In the genomic region with DNA sequence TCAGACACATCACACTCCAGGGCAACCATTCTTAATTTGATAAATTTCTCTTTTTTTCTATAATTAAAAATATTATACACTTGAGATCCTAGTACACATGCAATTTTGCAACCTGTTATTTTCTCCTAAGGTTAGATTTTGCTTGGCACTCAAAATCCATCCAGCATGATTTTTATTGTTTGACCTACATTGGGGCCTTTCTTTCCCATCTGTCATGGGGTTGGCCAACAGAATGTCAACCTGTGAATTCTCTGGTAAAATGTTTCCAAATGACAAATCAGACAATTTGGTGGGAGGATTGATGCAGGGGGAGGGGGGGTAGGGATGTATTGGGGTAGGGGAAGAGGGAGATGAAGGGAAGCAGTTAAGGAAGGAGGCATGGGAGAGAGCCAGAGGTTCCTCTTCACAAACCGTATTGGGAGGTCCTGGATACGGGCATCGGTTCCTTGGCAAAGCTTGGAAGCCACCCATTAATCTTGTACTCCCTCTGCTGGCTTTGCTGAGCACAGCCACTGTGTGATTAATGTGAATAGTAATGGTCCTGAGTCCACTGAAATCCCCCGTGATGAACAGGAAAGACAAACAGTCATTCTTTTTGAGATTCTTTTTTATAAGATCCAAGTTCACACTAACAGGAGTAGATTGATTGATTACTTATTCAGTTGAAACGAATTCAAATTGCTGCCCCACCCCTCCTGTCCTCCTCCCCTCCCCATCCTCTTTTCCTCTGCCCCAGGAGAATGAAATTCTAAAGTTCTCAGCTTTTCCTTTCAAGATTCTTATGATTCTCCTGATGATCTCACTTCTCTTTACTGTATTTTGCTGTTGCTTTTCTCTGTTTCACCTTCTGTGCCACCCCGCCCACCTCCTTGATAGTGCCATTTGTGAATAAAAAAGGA, we compare ENCODE assay signal across 9 cellular contexts.
DNase-seq lines count a peak whose midpoint lies in the region; ATAC-seq and TF ChIP-seq lines count a peak whose summit lies in the region.
"Had no signal": no experiment of that assay in that cellular context is flagged by ENCODE, and none has a peak within 500 bp of the region (broad histone marks: within the 10 kb centered on the region; RNA-seq: fewer than 3 reads in every experiment).

No MANE protein-coding gene starts in this region.

- no peaks in the 10 kb centered on the region for H3K4me1 Mint-ChIP-seq in activated CD8-positive, alpha-beta T cell treated with anti-CD3 and anti-CD28 coated beads for 36 hours (ENCODE audit: low read depth)
- no peaks in the 10 kb centered on the region for H3K4me1 Mint-ChIP-seq in activated CD8-positive, alpha-beta T cell treated with anti-CD3 and anti-CD28 coated beads, Interleukin-2, amount 10 ng/mL, durations not matched to agents 7 days and 5 days (ENCODE audit: low read depth)

- no peaks in the 10 kb centered on the region for H3K4me1 ChIP-seq in OCI-LY1 (ENCODE audit: insufficient read depth, low read length, severe bottlenecking)

- peaks cover 4% of the 10 kb centered on the region for H3K27me3 ChIP-seq in HL-60 (ENCODE audit: insufficient read depth, poor library complexity, severe bottlenecking)
- H3K27me3 ChIP-seq in OCI-LY1 (ENCODE audit: insufficient read depth, low read length), result no peaks in the 10 kb centered on the region

- no peak overlapping the region for H3K27ac ChIP-seq in HL-60 (replicated peaks)
- no peak overlapping the region for H3K27ac ChIP-seq in OCI-LY1 (ENCODE audit: low read depth, low read length, poor library complexity, severe bottlenecking)

- no peaks in the 10 kb centered on the region for H3K9me3 ChIP-seq in OCI-LY1 (ENCODE audit: low read length)

- CTCF ChIA-PET in activated CD8-positive, alpha-beta T cell treated with anti-CD3 and anti-CD28 coated beads for 36 hours (lab: Charles Lee), result interaction anchor here (0.6 to 1.0 kb wide), 2 partner anchors 73 to 83 kb away, joined by 3 read pairs; no protein-coding TSS in a partner anchor
- CTCF ChIA-PET in activated CD8-positive, alpha-beta T cell treated with anti-CD3 and anti-CD28 coated beads, Interleukin-2, amount 10 ng/mL, durations not matched to agents 7 days and 5 days (lab: Charles Lee), result interaction anchor here (0.6 kb wide), 1 partner anchor 9 kb away, joined by 3 read pairs; no protein-coding TSS in a partner anchor

- H3K4me3 ChIP-seq in HL-60 (replicated peaks; ENCODE audit: insufficient read depth, low read length) (no peak overlapping the region), OCI-LY1 (ENCODE audit: low read depth, low read length, poor library complexity, severe bottlenecking) (no peak overlapping the region)

- no peak overlapping the region for H3K4me3 Mint-ChIP-seq in activated CD8-positive, alpha-beta T cell treated with anti-CD3 and anti-CD28 coated beads for 36 hours
- H3K4me3 Mint-ChIP-seq in activated CD8-positive, alpha-beta T cell treated with anti-CD3 and anti-CD28 coated beads, Interleukin-2, amount 10 ng/mL, durations not matched to agents 7 days and 5 days, result no peak overlapping the region

- peak; percentile 57 for TF ChIP-seq CTCF in activated CD8-positive, alpha-beta T cell treated with anti-CD3 and anti-CD28 coated beads for 36 hours (IDR thresholded peaks at IDR 0.05)
- TF ChIP-seq CTCF in HL-60 (IDR thresholded peaks at IDR 0.05; ENCODE audit: insufficient read depth, low read length) (peak; percentile 55), OCI-LY1 (IDR thresholded peaks at IDR 0.05; ENCODE audit: low read length) (peak; percentile 61)

- H3K9me2 ChIP-seq in OCI-LY1 (ENCODE audit: low read depth, low read length), result no peaks in the 10 kb centered on the region

- no peaks in the 10 kb centered on the region for H3K9me3 Mint-ChIP-seq in activated CD8-positive, alpha-beta T cell treated with anti-CD3 and anti-CD28 coated beads for 36 hours
- no peaks in the 10 kb centered on the region for H3K9me3 Mint-ChIP-seq in activated CD8-positive, alpha-beta T cell treated with anti-CD3 and anti-CD28 coated beads, Interleukin-2, amount 10 ng/mL, durations not matched to agents 7 days and 5 days (ENCODE audit: insufficient read depth)
- H3K9me3 Mint-ChIP-seq: activated naive CD4-positive, alpha-beta T cell treated with anti-CD3 and anti-CD28 coated beads, Interleukin-2, amount 50 U/mL, for 72 hours had no signal

- H3K9ac ChIP-seq in OCI-LY1 (ENCODE audit: low read length), result no peak overlapping the region

- ATAC-seq in activated CD8-positive, alpha-beta T cell treated with anti-CD3 and anti-CD28 coated beads for 36 hours, result no peak
- no peak for ATAC-seq in activated CD8-positive, alpha-beta T cell treated with anti-CD3 and anti-CD28 coated beads, Interleukin-2, amount 10 ng/mL, durations not matched to agents 7 days and 5 days
- no peak for ATAC-seq in HG03139 (IDR thresholded peaks at IDR 0.05; ENCODE audit: unreplicated experiment)
- ATAC-seq: activated naive CD4-positive, alpha-beta T cell treated with anti-CD3 and anti-CD28 coated beads, Interleukin-2, amount 50 U/mL, for 72 hours had no signal

- no peaks in the 10 kb centered on the region for H3K36me3 ChIP-seq in OCI-LY1 (ENCODE audit: insufficient read depth, low read length)

- no peaks in the 10 kb centered on the region for H3K79me2 ChIP-seq in OCI-LY1 (ENCODE audit: insufficient read depth, low read length)

- intact Hi-C loops in activated CD8-positive, alpha-beta T cell treated with anti-CD3 and anti-CD28 coated beads for 36 hours (cut with micrococcal nuclease), result no loop called here

- no peak overlapping the region for H3K4me2 ChIP-seq in OCI-LY1 (ENCODE audit: low read length)

- H3K36me3 Mint-ChIP-seq in activated CD8-positive, alpha-beta T cell treated with anti-CD3 and anti-CD28 coated beads for 36 hours (ENCODE audit: low read depth), result no peaks in the 10 kb centered on the region
- H3K36me3 Mint-ChIP-seq in activated CD8-positive, alpha-beta T cell treated with anti-CD3 and anti-CD28 coated beads, Interleukin-2, amount 10 ng/mL, durations not matched to agents 7 days and 5 days (ENCODE audit: low read depth), result no peaks in the 10 kb centered on the region
- H3K36me3 Mint-ChIP-seq: activated naive CD4-positive, alpha-beta T cell treated with anti-CD3 and anti-CD28 coated beads, Interleukin-2, amount 50 U/mL, for 72 hours had no signal

- H3K27ac Mint-ChIP-seq in activated CD8-positive, alpha-beta T cell treated with anti-CD3 and anti-CD28 coated beads for 36 hours, result no peak overlapping the region
- H3K27ac Mint-ChIP-seq in activated CD8-positive, alpha-beta T cell treated with anti-CD3 and anti-CD28 coated beads, Interleukin-2, amount 10 ng/mL, durations not matched to agents 7 days and 5 days, result no peak overlapping the region

- peaks cover 6% of the 10 kb centered on the region for H3K27me3 Mint-ChIP-seq in activated CD8-positive, alpha-beta T cell treated with anti-CD3 and anti-CD28 coated beads for 36 hours
- H3K27me3 Mint-ChIP-seq in activated CD8-positive, alpha-beta T cell treated with anti-CD3 and anti-CD28 coated beads, Interleukin-2, amount 10 ng/mL, durations not matched to agents 7 days and 5 days (ENCODE audit: low read depth), result no peaks in the 10 kb centered on the region

- no peaks in the 10 kb centered on the region for H3F3A ChIP-seq in OCI-LY1 (ENCODE audit: insufficient read depth, low read length)

- POLR2A ChIA-PET in activated CD8-positive, alpha-beta T cell treated with anti-CD3 and anti-CD28 coated beads for 36 hours (lab: Charles Lee), result interaction anchor here (0.7 kb wide), 1 partner anchor 19 kb away, joined by 3 read pairs; no protein-coding TSS in a partner anchor
- POLR2A ChIA-PET in activated CD8-positive, alpha-beta T cell treated with anti-CD3 and anti-CD28 coated beads, Interleukin-2, amount 10 ng/mL, durations not matched to agents 7 days and 5 days (lab: Charles Lee), result no interaction called here

- DNase-seq in activated CD8-positive, alpha-beta T cell treated with anti-CD3 and anti-CD28 coated beads for 36 hours, result peak; percentile 33
- DNase-seq in activated CD8-positive, alpha-beta T cell treated with anti-CD3 and anti-CD28 coated beads, Interleukin-2, amount 10 ng/mL, durations not matched to agents 7 days and 5 days, result no peak
- peak in 1 of 2 experiments; percentile 19 for DNase-seq in HL-60 (ENCODE audit: low read depth in 1 of 2, low spot score in 1 of 2)
- DNase-seq in cerebellum (ENCODE audit: low spot score), result peak; percentile 75
- peak; percentile 78 for DNase-seq in kidney glomerular epithelial cell (lab: John Stamatoyannopoulos, UW)
- peak; percentile 50 for DNase-seq in ureter (ENCODE audit: low spot score)

- no peak overlapping the region for H2AFZ ChIP-seq in OCI-LY1 (ENCODE audit: low read length)

- H4K20me1 ChIP-seq in OCI-LY1 (ENCODE audit: insufficient read depth, low read length), result no peaks in the 10 kb centered on the region
